In genomic region chr3:160225181-160226025, GRCh38 we compare ENCODE assay signal across 8 cellular contexts. TPM values are rescaled to one million over a fixed set of nuclear protein-coding genes. Genes with fewer than 3 reads are reported as not detected.
DNase-seq lines count a peak whose midpoint lies in the region.

C3orf80 (plus strand) TSS chr3:160225422; CDS start chr3:160225636, 214 bp downstream.

- H4K20me1 ChIP-seq in GM23248 (ENCODE audit: insufficient read depth), result no peaks in the 10 kb centered on the region

- no peaks in the 10 kb centered on the region for H3K79me2 ChIP-seq in GM23248 (ENCODE audit: insufficient read depth)

- H2AFZ ChIP-seq in GM23248, result peak within 1 kb of the TSS; percentile 80

- no peaks in the 10 kb centered on the region for H3K9me2 ChIP-seq in GM23248 (ENCODE audit: insufficient read depth)

- DNase-seq in GM23248, result peak; percentile 81
- peak; percentile 48 to 50 for DNase-seq in SJSA1 (ENCODE audit: low read depth in 1 of 2, low spot score in 2 of 2)
- DNase-seq in amniotic epithelial cell (ENCODE audit: low read depth), result peak; percentile 10
- peak; percentile 47 for DNase-seq in hepatic stellate cell (ENCODE audit: low spot score)
- DNase-seq in retina, result peak; percentile 94
- no peak for DNase-seq in T-helper 9 cell

- H3K36me3 ChIP-seq in GM23248 (ENCODE audit: low read depth) (no peaks in the 10 kb centered on the region), SJSA1 (0 out of 2 replicates have a peak, but pooled peaks cover 4% of the 10 kb centered on the region)

- H3K27ac ChIP-seq in GM23248 (no peak within 1 kb of the TSS), SJSA1 (no peak within 1 kb of the TSS)

- no peaks in the 10 kb centered on the region for H3K9me3 Mint-ChIP-seq in IgD-negative memory B cell

- H3K4me1 Mint-ChIP-seq in IgD-negative memory B cell, result peaks cover 4 to 12% (median 8%) of the 10 kb centered on the region in 3 donors

- H3K9me3 ChIP-seq in GM23248 (ENCODE audit: low read depth), result no peaks in the 10 kb centered on the region
- 0 out of 2 replicates have a peak, but pooled peaks cover 6% of the 10 kb centered on the region for H3K9me3 ChIP-seq in SJSA1 (replicated peaks)

- peak within 1 kb of the TSS in 1 of 3 donors; percentile 68 for H3K27ac Mint-ChIP-seq in IgD-negative memory B cell

- in situ Hi-C loops in GM23248 (cut with MboI), result no loop called here

- H3K4me2 ChIP-seq in GM23248 (ENCODE audit: unreplicated experiment), result peak within 1 kb of the TSS; percentile 59

- WGBS in GM23248 (ENCODE audit: low coverage in 1 of 2, low lambda C conversion rate in 2 of 2, missing lambda C conversion rate in 2 of 2), 2 experiments, result 1% methylated on average over 83 to 86 of the region's 103 CpGs

- peak within 1 kb of the TSS; percentile 60; the same call in 1 of the 2 replicates for H3K4me3 ChIP-seq in GM08714 (ENCODE audit: low read length)
- peak within 1 kb of the TSS; percentile 72 for H3K4me3 ChIP-seq in GM23248
- H3K4me3 ChIP-seq in SJSA1, result peak within 1 kb of the TSS; percentile 46

- H3F3A ChIP-seq in GM23248 (ENCODE audit: insufficient read depth), result no peaks in the 10 kb centered on the region

- H3K27me3 ChIP-seq in GM23248 (replicated peaks; ENCODE audit: insufficient read depth), result no peaks in the 10 kb centered on the region; the same call in 1 of the 2 replicates
- peaks cover 60% of the 10 kb centered on the region for H3K27me3 ChIP-seq in SJSA1 (replicated peaks)

- H3K9ac ChIP-seq in GM23248, result peak within 1 kb of the TSS; percentile 60

- H3K36me3 Mint-ChIP-seq in IgD-negative memory B cell, result no peaks in the 10 kb centered on the region

- peaks cover 35% of the 10 kb centered on the region for H3K27me3 Mint-ChIP-seq in IgD-negative memory B cell

- H3K4me1 ChIP-seq in GM23248 (ENCODE audit: insufficient read depth), result no peaks in the 10 kb centered on the region
- H3K4me1 ChIP-seq in SJSA1 (replicated peaks), result peaks cover 17% of the 10 kb centered on the region

- H3K4me3 Mint-ChIP-seq in IgD-negative memory B cell, result peak within 1 kb of the TSS; percentile 73 to 93 (median 79)

RNA-seq across cellular contexts. Expression of gene C3orf80, which starts in this region (rescaled TPM):
- total RNA-seq in GM23248 (2014; rRNA removed; shearing (Covaris generic)), result 0.43 and 1.3 TPM in 2 replicates
- polyA plus RNA-seq in GM23248 (2016; fragmentation: Nextera tagmentation; extraction: Ambion mirVana) (0.19 and 0.25 TPM in 2 replicates), IgD-negative memory B cell (not detected)
- not detected in 2 replicates for total RNA-seq in SJSA1 (2014; rRNA removed; shearing (Covaris generic))

Comparison
In these comparisons a context has a peak if more than half of its experiments do, and no peak if none do; other contexts are left out.
1. Peak in DNase-seq and H3K4me3 ChIP-seq in SJSA1; RNA of the gene not detected or under 1 TPM.